In the genomic region with DNA sequence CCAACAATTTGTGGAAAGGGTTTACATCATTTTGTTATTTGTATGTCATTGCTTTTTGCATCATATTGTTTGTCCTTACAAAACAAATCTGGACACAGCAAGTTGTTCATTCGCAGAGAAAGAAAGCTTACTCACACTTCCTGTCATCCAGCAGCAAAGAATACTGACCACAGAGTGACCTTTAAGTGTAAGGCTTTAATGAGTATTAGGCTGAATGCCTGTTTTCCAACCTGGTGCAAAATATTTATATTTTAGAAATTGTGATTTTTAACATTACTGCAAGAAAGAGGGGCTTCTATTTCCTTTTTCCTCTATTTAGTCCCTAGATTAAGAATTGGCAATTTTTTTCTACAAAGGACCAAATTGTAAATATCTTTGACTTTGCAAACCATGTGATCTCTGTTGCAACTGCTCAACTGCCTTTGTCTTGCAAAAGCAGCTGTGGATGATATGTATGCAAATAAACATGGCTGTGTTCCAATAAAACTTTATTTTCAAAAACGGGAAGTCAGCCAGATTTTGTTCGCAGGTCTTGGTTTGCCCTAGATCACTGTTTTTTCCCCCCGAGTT, we compare ENCODE assay signal across 1 cellular context.
TF ChIP-seq lines count a peak whose summit lies in the region.

No MANE protein-coding gene starts in this region.

TF ChIP-seq in GM23338, 12 proteins besides CTCF, POLR2A, EP300 and RAD21 (continued from another document):
- TF ChIP-seq, protein P1, sequence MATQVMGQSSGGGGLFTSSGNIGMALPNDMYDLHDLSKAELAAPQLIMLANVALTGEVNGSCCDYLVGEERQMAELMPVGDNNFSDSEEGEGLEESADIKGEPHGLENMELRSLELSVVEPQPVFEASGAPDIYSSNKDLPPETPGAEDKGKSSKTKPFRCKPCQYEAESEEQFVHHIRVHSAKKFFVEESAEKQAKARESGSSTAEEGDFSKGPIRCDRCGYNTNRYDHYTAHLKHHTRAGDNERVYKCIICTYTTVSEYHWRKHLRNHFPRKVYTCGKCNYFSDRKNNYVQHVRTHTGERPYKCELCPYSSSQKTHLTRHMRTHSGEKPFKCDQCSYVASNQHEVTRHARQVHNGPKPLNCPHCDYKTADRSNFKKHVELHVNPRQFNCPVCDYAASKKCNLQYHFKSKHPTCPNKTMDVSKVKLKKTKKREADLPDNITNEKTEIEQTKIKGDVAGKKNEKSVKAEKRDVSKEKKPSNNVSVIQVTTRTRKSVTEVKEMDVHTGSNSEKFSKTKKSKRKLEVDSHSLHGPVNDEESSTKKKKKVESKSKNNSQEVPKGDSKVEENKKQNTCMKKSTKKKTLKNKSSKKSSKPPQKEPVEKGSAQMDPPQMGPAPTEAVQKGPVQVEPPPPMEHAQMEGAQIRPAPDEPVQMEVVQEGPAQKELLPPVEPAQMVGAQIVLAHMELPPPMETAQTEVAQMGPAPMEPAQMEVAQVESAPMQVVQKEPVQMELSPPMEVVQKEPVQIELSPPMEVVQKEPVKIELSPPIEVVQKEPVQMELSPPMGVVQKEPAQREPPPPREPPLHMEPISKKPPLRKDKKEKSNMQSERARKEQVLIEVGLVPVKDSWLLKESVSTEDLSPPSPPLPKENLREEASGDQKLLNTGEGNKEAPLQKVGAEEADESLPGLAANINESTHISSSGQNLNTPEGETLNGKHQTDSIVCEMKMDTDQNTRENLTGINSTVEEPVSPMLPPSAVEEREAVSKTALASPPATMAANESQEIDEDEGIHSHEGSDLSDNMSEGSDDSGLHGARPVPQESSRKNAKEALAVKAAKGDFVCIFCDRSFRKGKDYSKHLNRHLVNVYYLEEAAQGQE (IDR thresholded peaks at IDR 0.05; ENCODE audit: unreplicated experiment) = no peak
- TF ChIP-seq POLR2AphosphoS5 (IDR thresholded peaks at IDR 0.05; ENCODE audit: low read depth) = no peak
